Comparison of ENCODE assay signal across 1 cellular context in the genomic region with DNA sequence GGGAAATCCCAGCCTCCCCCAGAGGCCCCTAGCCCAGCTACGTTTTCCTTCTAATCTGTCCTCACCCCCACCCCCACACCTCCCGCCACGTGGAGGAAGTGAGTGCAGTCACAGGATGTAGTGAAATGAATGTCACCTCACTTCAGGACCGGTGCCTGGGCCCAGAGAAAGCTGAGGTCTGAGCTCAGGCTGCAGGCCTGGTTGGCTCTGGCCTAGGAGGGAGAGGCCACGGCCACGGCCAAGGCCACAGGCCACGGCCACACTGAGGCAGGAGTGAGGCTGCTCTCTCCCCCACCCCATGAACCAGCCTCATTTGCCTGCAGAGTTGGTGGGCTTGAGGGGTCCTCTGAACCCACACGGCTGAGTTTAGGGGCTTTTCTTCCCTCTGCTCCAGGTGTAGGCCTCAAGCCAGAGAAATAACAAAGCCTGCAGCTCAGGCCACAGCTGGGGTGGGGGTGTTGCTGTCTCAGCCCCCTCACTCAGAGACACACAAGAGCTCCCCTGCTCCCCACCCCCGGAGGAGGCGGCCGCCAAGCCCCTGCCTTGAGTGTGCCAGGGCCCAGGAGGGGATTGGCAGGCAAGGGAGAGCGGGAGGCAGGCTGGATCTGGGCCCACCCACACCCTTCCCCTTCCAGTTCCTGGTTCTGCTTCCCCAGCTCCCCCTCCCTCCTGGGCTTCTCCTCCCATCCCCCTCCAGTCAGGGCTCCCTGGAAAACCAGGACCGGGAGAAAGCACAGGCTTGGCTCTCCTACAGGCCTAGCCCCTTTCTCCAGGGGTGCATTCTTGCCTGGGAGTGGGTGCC.
A peak's percentile ranks its signal among the peaks of the same experiment; 100 is the strongest.
TF ChIP-seq lines count a peak whose summit lies in the region.

No MANE protein-coding gene starts in this region.

TF ChIP-seq in K562, 482 proteins besides CTCF, POLR2A, EP300 and RAD21 (continued from another document):
- TF ChIP-seq, protein P1, sequence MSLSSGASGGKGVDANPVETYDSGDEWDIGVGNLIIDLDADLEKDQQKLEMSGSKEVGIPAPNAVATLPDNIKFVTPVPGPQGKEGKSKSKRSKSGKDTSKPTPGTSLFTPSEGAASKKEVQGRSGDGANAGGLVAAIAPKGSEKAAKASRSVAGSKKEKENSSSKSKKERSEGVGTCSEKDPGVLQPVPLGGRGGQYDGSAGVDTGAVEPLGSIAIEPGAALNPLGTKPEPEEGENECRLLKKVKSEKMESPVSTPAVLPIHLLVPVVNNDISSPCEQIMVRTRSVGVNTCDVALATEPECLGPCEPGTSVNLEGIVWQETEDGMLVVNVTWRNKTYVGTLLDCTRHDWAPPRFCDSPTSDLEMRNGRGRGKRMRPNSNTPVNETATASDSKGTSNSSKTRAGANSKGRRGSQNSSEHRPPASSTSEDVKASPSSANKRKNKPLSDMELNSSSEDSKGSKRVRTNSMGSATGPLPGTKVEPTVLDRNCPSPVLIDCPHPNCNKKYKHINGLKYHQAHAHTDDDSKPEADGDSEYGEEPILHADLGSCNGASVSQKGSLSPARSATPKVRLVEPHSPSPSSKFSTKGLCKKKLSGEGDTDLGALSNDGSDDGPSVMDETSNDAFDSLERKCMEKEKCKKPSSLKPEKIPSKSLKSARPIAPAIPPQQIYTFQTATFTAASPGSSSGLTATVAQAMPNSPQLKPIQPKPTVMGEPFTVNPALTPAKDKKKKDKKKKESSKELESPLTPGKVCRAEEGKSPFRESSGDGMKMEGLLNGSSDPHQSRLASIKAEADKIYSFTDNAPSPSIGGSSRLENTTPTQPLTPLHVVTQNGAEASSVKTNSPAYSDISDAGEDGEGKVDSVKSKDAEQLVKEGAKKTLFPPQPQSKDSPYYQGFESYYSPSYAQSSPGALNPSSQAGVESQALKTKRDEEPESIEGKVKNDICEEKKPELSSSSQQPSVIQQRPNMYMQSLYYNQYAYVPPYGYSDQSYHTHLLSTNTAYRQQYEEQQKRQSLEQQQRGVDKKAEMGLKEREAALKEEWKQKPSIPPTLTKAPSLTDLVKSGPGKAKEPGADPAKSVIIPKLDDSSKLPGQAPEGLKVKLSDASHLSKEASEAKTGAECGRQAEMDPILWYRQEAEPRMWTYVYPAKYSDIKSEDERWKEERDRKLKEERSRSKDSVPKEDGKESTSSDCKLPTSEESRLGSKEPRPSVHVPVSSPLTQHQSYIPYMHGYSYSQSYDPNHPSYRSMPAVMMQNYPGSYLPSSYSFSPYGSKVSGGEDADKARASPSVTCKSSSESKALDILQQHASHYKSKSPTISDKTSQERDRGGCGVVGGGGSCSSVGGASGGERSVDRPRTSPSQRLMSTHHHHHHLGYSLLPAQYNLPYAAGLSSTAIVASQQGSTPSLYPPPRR (CRISPR knock-in tag; IDR thresholded peaks at IDR 0.05; ENCODE audit: borderline replicate concordance), result no peak
- TF ChIP-seq BACH1 (tag; IDR thresholded peaks at IDR 0.05) (no peak), TRIM28 (IDR thresholded peaks at IDR 0.05) (no peak)
- TF ChIP-seq, protein P2, sequence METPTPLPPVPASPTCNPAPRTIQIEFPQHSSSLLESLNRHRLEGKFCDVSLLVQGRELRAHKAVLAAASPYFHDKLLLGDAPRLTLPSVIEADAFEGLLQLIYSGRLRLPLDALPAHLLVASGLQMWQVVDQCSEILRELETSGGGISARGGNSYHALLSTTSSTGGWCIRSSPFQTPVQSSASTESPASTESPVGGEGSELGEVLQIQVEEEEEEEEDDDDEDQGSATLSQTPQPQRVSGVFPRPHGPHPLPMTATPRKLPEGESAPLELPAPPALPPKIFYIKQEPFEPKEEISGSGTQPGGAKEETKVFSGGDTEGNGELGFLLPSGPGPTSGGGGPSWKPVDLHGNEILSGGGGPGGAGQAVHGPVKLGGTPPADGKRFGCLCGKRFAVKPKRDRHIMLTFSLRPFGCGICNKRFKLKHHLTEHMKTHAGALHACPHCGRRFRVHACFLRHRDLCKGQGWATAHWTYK (CRISPR knock-in tag; IDR thresholded peaks at IDR 0.05), result peak; percentile 97
